In genomic region chr17:36935681-36936454, GRCh38 we compare ENCODE assay signal across 1 cellular context.
TF ChIP-seq lines count a peak whose summit lies in the region.

No MANE protein-coding gene starts in this region.

TF ChIP-seq in WTC11, 78 proteins besides CTCF, POLR2A, EP300 and RAD21 (continued from another document):
- TF ChIP-seq, protein P1, sequence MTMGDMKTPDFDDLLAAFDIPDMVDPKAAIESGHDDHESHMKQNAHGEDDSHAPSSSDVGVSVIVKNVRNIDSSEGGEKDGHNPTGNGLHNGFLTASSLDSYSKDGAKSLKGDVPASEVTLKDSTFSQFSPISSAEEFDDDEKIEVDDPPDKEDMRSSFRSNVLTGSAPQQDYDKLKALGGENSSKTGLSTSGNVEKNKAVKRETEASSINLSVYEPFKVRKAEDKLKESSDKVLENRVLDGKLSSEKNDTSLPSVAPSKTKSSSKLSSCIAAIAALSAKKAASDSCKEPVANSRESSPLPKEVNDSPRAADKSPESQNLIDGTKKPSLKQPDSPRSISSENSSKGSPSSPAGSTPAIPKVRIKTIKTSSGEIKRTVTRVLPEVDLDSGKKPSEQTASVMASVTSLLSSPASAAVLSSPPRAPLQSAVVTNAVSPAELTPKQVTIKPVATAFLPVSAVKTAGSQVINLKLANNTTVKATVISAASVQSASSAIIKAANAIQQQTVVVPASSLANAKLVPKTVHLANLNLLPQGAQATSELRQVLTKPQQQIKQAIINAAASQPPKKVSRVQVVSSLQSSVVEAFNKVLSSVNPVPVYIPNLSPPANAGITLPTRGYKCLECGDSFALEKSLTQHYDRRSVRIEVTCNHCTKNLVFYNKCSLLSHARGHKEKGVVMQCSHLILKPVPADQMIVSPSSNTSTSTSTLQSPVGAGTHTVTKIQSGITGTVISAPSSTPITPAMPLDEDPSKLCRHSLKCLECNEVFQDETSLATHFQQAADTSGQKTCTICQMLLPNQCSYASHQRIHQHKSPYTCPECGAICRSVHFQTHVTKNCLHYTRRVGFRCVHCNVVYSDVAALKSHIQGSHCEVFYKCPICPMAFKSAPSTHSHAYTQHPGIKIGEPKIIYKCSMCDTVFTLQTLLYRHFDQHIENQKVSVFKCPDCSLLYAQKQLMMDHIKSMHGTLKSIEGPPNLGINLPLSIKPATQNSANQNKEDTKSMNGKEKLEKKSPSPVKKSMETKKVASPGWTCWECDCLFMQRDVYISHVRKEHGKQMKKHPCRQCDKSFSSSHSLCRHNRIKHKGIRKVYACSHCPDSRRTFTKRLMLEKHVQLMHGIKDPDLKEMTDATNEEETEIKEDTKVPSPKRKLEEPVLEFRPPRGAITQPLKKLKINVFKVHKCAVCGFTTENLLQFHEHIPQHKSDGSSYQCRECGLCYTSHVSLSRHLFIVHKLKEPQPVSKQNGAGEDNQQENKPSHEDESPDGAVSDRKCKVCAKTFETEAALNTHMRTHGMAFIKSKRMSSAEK (CRISPR knock-in tag; IDR thresholded peaks at IDR 0.05; ENCODE audit: borderline replicate concordance): no peak
